8 cellular contexts compared by ENCODE assay signal in genomic region chr5:168681556-168682183, GRCh38.
DNase-seq lines count a peak whose midpoint lies in the region; ATAC-seq, FAIRE-seq and TF ChIP-seq lines count a peak whose summit lies in the region.
"Had no signal": no experiment of that assay in that cellular context is flagged by ENCODE, and none has a peak within 500 bp of the region (broad histone marks: within the 10 kb centered on the region; RNA-seq: fewer than 3 reads in every experiment).

No MANE protein-coding gene starts in this region.

- no peak overlapping the region for H2AFZ ChIP-seq in K562 (ENCODE audit: low read depth, low read length)

- DNase-seq in HuH-7.5 (ENCODE audit: low spot score) (peak; percentile 35), K562 (ENCODE audit: extremely low read depth in 1 of 4, low spot score in 3 of 4) (no peak), hepatic stellate cell (ENCODE audit: low spot score) (peak; percentile 17), spleen (peak; percentile 83), amniotic stem cell (lab: John Stamatoyannopoulos, UW) (no peak), A172 (ENCODE audit: low spot score) (no peak)
- DNase-seq: hypothalamus had no signal

- H3K4me1 ChIP-seq in K562 (replicated peaks in 1 of 2; ENCODE audit: control insufficient read depth in 2 of 2, insufficient read depth in 2 of 2, low read length in 2 of 2) (no peaks in the 10 kb centered on the region; a peak in 1 of 5 replicates), spleen (peaks cover 13 to 47% (median 32%) of the 10 kb centered on the region in 6 donors)

- H3K9me3 ChIP-seq in K562 (replicated peaks; ENCODE audit: control insufficient read depth, insufficient read depth, low read depth, low read length) (no peaks in the 10 kb centered on the region), spleen (no peaks in the 10 kb centered on the region)

- TF ChIP-seq RAD21 in K562 (CRISPR knock-in tag; conservative IDR thresholded peaks at IDR 0.05 in 1 of 2, IDR thresholded peaks at IDR 0.05 in 1 of 2): peak in 1 of 2 experiments; percentile 19; a peak in 2 of 4 replicates

- in situ Hi-C loops in K562 (cut with MboI): no loop called here

- WGBS in K562 (ENCODE audit: insufficient coverage, low coverage, missing lambda C conversion rate): 18% methylated on average over 4 of the region's 4 CpGs
- 51 to 76% (median 61%) methylated on average over 4 of the region's 4 CpGs for WGBS in spleen, 5 donors

- TF ChIP-seq POLR2A in K562 (conservative IDR thresholded peaks at IDR 0.05): no peak
- TF ChIP-seq POLR2A in spleen (IDR thresholded peaks at IDR 0.05): no peak

- TF ChIP-seq EP300 in K562 (IDR thresholded peaks at IDR 0.05; ENCODE audit: low read length): no peak

- no peaks in the 10 kb centered on the region for H3K79me2 ChIP-seq in K562 (ENCODE audit: control insufficient read depth, insufficient read depth, low read length)

- no peak overlapping the region for H3K27ac ChIP-seq in K562 (ENCODE audit: extremely low read depth, low read depth, low read length)
- H3K27ac ChIP-seq in spleen: peak overlapping the region in 7 of 8 donors; percentile 19 to 77 (median 66)

- POLR2A ChIA-PET in K562 (lab: Yijun Ruan, JAX): interaction anchor here (1.1 kb wide), 1 partner anchor 12 kb away, joined by 3 read pairs; no protein-coding TSS in a partner anchor

- TF ChIP-seq CTCF in K562 (IDR thresholded peaks at IDR 0.05 in 2 of 3, conservative IDR thresholded peaks at IDR 0.05 in 1 of 3; ENCODE audit: insufficient read depth in 2 of 3, low read depth in 1 of 3, low read length in 3 of 3): 0 out of 6 replicates have a peak, but pooled peaks of 1 of the 3 experiments have one; percentile 32
- peak in 1 of 11 experiments; percentile 10 for TF ChIP-seq CTCF in spleen (IDR thresholded peaks at IDR 0.05 in 8 of 11, conservative IDR thresholded peaks at IDR 0.05 in 3 of 11)

- peak; percentile 6 for FAIRE-seq in K562 (lab: Jason Lieb, UNC)

- H3K36me3 ChIP-seq in K562 (ENCODE audit: control insufficient read depth, insufficient read depth, low read length): no peaks in the 10 kb centered on the region
- H3K36me3 ChIP-seq in spleen: no peaks in the 10 kb centered on the region

- BruUV-seq in K562 (replicated peaks; lab: Mats Ljungman, UMichigan): no TSS peak

- intact Hi-C loops in K562 (cut with micrococcal nuclease): loop anchor here (10.0 kb wide), 1 partner anchor 193 kb away; no protein-coding TSS in a partner anchor
- intact Hi-C loops in spleen (cut with DNase I; ENCODE audit: low total_unique reads): no loop called here

- ATAC-seq in K562: peak; percentile 53
- ATAC-seq in GM21423 (IDR thresholded peaks at IDR 0.05; ENCODE audit: unreplicated experiment): no peak

- no peak overlapping the region for H3K4me2 ChIP-seq in K562 (ENCODE audit: insufficient read depth, low read length)

- no peaks in the 10 kb centered on the region for H3K9me1 ChIP-seq in K562 (ENCODE audit: control insufficient read depth, insufficient read depth, low read length)

- no peak overlapping the region for H3K4me3 ChIP-seq in K562
- H3K4me3 ChIP-seq in spleen: no peak overlapping the region

- H3K27me3 ChIP-seq in K562 (ENCODE audit: control insufficient read depth in 2 of 2, insufficient read depth in 2 of 2, low read length in 2 of 2) (peaks cover 5 to 14% of the 10 kb centered on the region in 2 experiments; a peak in 1 of 5 replicates), spleen (replicated peaks in 1 of 7) (no peaks in the 10 kb centered on the region)

- CTCF ChIA-PET in K562 (lab: Yijun Ruan, JAX; ENCODE audit: low intra/inter-chr PET ratio): no interaction called here

- no peak overlapping the region for H3K9ac ChIP-seq in K562 (ENCODE audit: insufficient read depth in 1 of 2, low read depth in 2 of 2, low read length in 2 of 2)

- H4K20me1 ChIP-seq in K562 (replicated peaks; ENCODE audit: control insufficient read depth, insufficient read depth, low read length): peaks cover 3% of the 10 kb centered on the region; the same call in 1 of the 2 replicates

TF ChIP-seq in K562, 482 proteins besides CTCF, POLR2A, EP300 and RAD21:
- no peak for TF ChIP-seq SNRNP70 (optimal IDR thresholded peaks at IDR 0.05; ENCODE audit: low read depth, low read length)
- no peak for TF ChIP-seq EP400 (IDR thresholded peaks at IDR 0.05)
- TF ChIP-seq CLOCK (CRISPR knock-in tag; IDR thresholded peaks at IDR 0.05; ENCODE audit: borderline replicate concordance): no peak
- TF ChIP-seq SMARCB1 (IDR thresholded peaks at IDR 0.05; ENCODE audit: insufficient read length, low read depth): no peak

Comparison
In these comparisons a context has a peak if more than half of its experiments do, and no peak if none do; other contexts are left out.
1. DNase-seq: peak in HuH-7.5 (single experiment), hepatic stellate cell (single experiment) and spleen (single experiment); none in K562 (0 of 4), amniotic stem cell (single experiment) and A172 (single experiment).